Comparison of ENCODE assay signal across 1 cellular context in genomic region chr1:164735315-164736052, GRCh38.
A peak's percentile ranks its signal among the peaks of the same experiment; 100 is the strongest.
TF ChIP-seq lines count a peak whose summit lies in the region.

No MANE protein-coding gene starts in this region.

TF ChIP-seq in K562, 482 proteins besides CTCF, POLR2A, EP300 and RAD21 (continued from another document and continues in another):
- TF ChIP-seq SMAD1 (IDR thresholded peaks at IDR 0.05; ENCODE audit: low read depth, low read length, partially characterized antibody): no peak
- no peak for TF ChIP-seq ZNF589 (CRISPR knock-in tag; IDR thresholded peaks at IDR 0.05; ENCODE audit: low read depth)
- no peak for TF ChIP-seq HNRNPUL1 (IDR thresholded peaks at IDR 0.05; ENCODE audit: low read length)
- peak; percentile 23; the same call in 1 of the 2 replicates for TF ChIP-seq TCF3 (CRISPR knock-in tag; IDR thresholded peaks at IDR 0.05)
- TF ChIP-seq PCBP2 (IDR thresholded peaks at IDR 0.05; ENCODE audit: low read depth, low read length, poor library complexity, severe bottlenecking): no peak
- peak; percentile 53; the same call in 1 of the 2 replicates for TF ChIP-seq CTBP1 (IDR thresholded peaks at IDR 0.05; ENCODE audit: borderline replicate concordance)
- TF ChIP-seq ZNF644 (tag; IDR thresholded peaks at IDR 0.05; ENCODE audit: low read depth): no peak
- TF ChIP-seq PTTG1 (tag; IDR thresholded peaks at IDR 0.05; ENCODE audit: low read depth): no peak
- TF ChIP-seq, protein P1, sequence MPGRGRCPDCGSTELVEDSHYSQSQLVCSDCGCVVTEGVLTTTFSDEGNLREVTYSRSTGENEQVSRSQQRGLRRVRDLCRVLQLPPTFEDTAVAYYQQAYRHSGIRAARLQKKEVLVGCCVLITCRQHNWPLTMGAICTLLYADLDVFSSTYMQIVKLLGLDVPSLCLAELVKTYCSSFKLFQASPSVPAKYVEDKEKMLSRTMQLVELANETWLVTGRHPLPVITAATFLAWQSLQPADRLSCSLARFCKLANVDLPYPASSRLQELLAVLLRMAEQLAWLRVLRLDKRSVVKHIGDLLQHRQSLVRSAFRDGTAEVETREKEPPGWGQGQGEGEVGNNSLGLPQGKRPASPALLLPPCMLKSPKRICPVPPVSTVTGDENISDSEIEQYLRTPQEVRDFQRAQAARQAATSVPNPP (IDR thresholded peaks at IDR 0.05; ENCODE audit: borderline replicate concordance, insufficient read depth, insufficient read length): no peak
- TF ChIP-seq FOXA3 (CRISPR knock-in tag; conservative IDR thresholded peaks at IDR 0.05 in 1 of 2, IDR thresholded peaks at IDR 0.05 in 1 of 2): peak in 1 of 2 experiments; percentile 24; a peak in 1 of 4 replicates
- no peak for TF ChIP-seq ZNF444 (CRISPR knock-in tag; IDR thresholded peaks at IDR 0.05)
- TF ChIP-seq, protein P2, sequence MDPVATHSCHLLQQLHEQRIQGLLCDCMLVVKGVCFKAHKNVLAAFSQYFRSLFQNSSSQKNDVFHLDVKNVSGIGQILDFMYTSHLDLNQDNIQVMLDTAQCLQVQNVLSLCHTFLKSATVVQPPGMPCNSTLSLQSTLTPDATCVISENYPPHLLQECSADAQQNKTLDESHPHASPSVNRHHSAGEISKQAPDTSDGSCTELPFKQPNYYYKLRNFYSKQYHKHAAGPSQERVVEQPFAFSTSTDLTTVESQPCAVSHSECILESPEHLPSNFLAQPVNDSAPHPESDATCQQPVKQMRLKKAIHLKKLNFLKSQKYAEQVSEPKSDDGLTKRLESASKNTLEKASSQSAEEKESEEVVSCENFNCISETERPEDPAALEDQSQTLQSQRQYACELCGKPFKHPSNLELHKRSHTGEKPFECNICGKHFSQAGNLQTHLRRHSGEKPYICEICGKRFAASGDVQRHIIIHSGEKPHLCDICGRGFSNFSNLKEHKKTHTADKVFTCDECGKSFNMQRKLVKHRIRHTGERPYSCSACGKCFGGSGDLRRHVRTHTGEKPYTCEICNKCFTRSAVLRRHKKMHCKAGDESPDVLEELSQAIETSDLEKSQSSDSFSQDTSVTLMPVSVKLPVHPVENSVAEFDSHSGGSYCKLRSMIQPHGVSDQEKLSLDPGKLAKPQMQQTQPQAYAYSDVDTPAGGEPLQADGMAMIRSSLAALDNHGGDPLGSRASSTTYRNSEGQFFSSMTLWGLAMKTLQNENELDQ (CRISPR knock-in tag; IDR thresholded peaks at IDR 0.05; ENCODE audit: borderline replicate concordance): no peak
- TF ChIP-seq TBL1XR1 (IDR thresholded peaks at IDR 0.05; ENCODE audit: low read length in 2 of 2): no peak
- TF ChIP-seq, protein P3, sequence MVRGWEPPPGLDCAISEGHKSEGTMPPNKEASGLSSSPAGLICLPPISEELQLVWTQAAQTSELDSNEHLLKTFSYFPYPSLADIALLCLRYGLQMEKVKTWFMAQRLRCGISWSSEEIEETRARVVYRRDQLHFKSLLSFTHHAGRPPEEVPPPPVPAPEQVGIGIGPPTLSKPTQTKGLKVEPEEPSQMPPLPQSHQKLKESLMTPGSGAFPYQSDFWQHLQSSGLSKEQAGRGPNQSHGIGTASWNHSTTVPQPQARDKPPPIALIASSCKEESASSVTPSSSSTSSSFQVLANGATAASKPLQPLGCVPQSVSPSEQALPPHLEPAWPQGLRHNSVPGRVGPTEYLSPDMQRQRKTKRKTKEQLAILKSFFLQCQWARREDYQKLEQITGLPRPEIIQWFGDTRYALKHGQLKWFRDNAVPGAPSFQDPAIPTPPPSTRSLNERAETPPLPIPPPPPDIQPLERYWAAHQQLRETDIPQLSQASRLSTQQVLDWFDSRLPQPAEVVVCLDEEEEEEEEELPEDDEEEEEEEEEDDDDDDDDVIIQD (CRISPR knock-in tag; IDR thresholded peaks at IDR 0.05): no peak
- TF ChIP-seq, protein P4, sequence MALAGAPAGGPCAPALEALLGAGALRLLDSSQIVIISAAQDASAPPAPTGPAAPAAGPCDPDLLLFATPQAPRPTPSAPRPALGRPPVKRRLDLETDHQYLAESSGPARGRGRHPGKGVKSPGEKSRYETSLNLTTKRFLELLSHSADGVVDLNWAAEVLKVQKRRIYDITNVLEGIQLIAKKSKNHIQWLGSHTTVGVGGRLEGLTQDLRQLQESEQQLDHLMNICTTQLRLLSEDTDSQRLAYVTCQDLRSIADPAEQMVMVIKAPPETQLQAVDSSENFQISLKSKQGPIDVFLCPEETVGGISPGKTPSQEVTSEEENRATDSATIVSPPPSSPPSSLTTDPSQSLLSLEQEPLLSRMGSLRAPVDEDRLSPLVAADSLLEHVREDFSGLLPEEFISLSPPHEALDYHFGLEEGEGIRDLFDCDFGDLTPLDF (CRISPR knock-in tag; IDR thresholded peaks at IDR 0.05): no peak
- TF ChIP-seq CEBPB (tag; IDR thresholded peaks at IDR 0.05): no peak
- TF ChIP-seq ZNF347 (CRISPR knock-in tag; IDR thresholded peaks at IDR 0.05; ENCODE audit: low read depth): no peak
- no peak for TF ChIP-seq RBFOX2 (IDR thresholded peaks at IDR 0.05; ENCODE audit: low read depth, low read length)
- TF ChIP-seq XRCC5 (IDR thresholded peaks at IDR 0.05; ENCODE audit: low read depth, low read length): no peak
- peak; percentile 15; the same call in 1 of the 2 replicates for TF ChIP-seq SMARCE1 (IDR thresholded peaks at IDR 0.05)
- TF ChIP-seq JUND (IDR thresholded peaks at IDR 0.05; ENCODE audit: borderline replicate concordance, low read depth, low read length): no peak
- TF ChIP-seq JUND (tag; IDR thresholded peaks at IDR 0.05; ENCODE audit: borderline replicate concordance, low read depth, low read length): peak; percentile 41; the same call in 1 of the 3 replicates
- TF ChIP-seq, protein P5, sequence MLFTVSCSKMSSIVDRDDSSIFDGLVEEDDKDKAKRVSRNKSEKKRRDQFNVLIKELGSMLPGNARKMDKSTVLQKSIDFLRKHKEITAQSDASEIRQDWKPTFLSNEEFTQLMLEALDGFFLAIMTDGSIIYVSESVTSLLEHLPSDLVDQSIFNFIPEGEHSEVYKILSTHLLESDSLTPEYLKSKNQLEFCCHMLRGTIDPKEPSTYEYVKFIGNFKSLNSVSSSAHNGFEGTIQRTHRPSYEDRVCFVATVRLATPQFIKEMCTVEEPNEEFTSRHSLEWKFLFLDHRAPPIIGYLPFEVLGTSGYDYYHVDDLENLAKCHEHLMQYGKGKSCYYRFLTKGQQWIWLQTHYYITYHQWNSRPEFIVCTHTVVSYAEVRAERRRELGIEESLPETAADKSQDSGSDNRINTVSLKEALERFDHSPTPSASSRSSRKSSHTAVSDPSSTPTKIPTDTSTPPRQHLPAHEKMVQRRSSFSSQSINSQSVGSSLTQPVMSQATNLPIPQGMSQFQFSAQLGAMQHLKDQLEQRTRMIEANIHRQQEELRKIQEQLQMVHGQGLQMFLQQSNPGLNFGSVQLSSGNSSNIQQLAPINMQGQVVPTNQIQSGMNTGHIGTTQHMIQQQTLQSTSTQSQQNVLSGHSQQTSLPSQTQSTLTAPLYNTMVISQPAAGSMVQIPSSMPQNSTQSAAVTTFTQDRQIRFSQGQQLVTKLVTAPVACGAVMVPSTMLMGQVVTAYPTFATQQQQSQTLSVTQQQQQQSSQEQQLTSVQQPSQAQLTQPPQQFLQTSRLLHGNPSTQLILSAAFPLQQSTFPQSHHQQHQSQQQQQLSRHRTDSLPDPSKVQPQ (CRISPR knock-in tag; IDR thresholded peaks at IDR 0.05; ENCODE audit: borderline replicate concordance): no peak
- TF ChIP-seq EHMT2 (IDR thresholded peaks at IDR 0.05): peak; percentile 41; the same call in 1 of the 2 replicates
- TF ChIP-seq HLTF (IDR thresholded peaks at IDR 0.05): no peak
- TF ChIP-seq NRF1 (conservative IDR thresholded peaks at IDR 0.05 in 1 of 2, IDR thresholded peaks at IDR 0.05 in 1 of 2): no peak
- no peak for TF ChIP-seq HMGXB4 (CRISPR knock-in tag; IDR thresholded peaks at IDR 0.05)
- TF ChIP-seq ZNF696 (CRISPR knock-in tag; conservative IDR thresholded peaks at IDR 0.05): no peak
- no peak for TF ChIP-seq ATF3 (IDR thresholded peaks at IDR 0.05)
- no peak for TF ChIP-seq ATF3 (CRISPR knock-in tag; conservative IDR thresholded peaks at IDR 0.05)
- no peak for TF ChIP-seq PYGO2 (tag; IDR thresholded peaks at IDR 0.05)
- no peak for TF ChIP-seq CHCHD3 (CRISPR knock-in tag; IDR thresholded peaks at IDR 0.05)
- TF ChIP-seq TOE1 (IDR thresholded peaks at IDR 0.05; ENCODE audit: borderline replicate concordance): no peak
- TF ChIP-seq TOE1 (CRISPR knock-in tag; IDR thresholded peaks at IDR 0.05; ENCODE audit: borderline replicate concordance, low read depth): no peak
- TF ChIP-seq POLR2G (IDR thresholded peaks at IDR 0.05; ENCODE audit: low read depth, low read length): no peak
- no peak for TF ChIP-seq ARID1B (IDR thresholded peaks at IDR 0.05)
- TF ChIP-seq L3MBTL2 (IDR thresholded peaks at IDR 0.05): peak; percentile 84
- TF ChIP-seq TEAD4 (IDR thresholded peaks at IDR 0.05; ENCODE audit: low read length): peak; percentile 10; the same call in 1 of the 2 replicates
- no peak for TF ChIP-seq TEAD4 (CRISPR knock-in tag; IDR thresholded peaks at IDR 0.05; ENCODE audit: borderline replicate concordance)
- no peak for TF ChIP-seq RHOXF2B (CRISPR knock-in tag; conservative IDR thresholded peaks at IDR 0.05)
- no peak for TF ChIP-seq SETDB1 (IDR thresholded peaks at IDR 0.05; ENCODE audit: low read length)
- TF ChIP-seq ZKSCAN3 (CRISPR knock-in tag; IDR thresholded peaks at IDR 0.05): no peak
- TF ChIP-seq RFX1 (IDR thresholded peaks at IDR 0.05): no peak
- no peak for TF ChIP-seq HNRNPL (IDR thresholded peaks at IDR 0.05; ENCODE audit: low read depth, low read length)
- no peak for TF ChIP-seq ZNF121 (CRISPR knock-in tag; conservative IDR thresholded peaks at IDR 0.05)
- TF ChIP-seq, protein P6, sequence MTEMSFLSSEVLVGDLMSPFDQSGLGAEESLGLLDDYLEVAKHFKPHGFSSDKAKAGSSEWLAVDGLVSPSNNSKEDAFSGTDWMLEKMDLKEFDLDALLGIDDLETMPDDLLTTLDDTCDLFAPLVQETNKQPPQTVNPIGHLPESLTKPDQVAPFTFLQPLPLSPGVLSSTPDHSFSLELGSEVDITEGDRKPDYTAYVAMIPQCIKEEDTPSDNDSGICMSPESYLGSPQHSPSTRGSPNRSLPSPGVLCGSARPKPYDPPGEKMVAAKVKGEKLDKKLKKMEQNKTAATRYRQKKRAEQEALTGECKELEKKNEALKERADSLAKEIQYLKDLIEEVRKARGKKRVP (CRISPR knock-in tag; IDR thresholded peaks at IDR 0.05): no peak
- TF ChIP-seq RFX7 (CRISPR knock-in tag; IDR thresholded peaks at IDR 0.05): no peak
- no peak for TF ChIP-seq ZNF740 (CRISPR knock-in tag; IDR thresholded peaks at IDR 0.05)
- no peak for TF ChIP-seq ZNF740 (tag; IDR thresholded peaks at IDR 0.05)
- no peak for TF ChIP-seq SRF (CRISPR knock-in tag; IDR thresholded peaks at IDR 0.05)
- TF ChIP-seq ILF3 (IDR thresholded peaks at IDR 0.05; ENCODE audit: borderline replicate concordance): no peak
- TF ChIP-seq PHF21A (IDR thresholded peaks at IDR 0.05; ENCODE audit: borderline replicate concordance, low read depth): no peak
- no peak for TF ChIP-seq ZNF707 (CRISPR knock-in tag; conservative IDR thresholded peaks at IDR 0.05)
- TF ChIP-seq, protein P7, sequence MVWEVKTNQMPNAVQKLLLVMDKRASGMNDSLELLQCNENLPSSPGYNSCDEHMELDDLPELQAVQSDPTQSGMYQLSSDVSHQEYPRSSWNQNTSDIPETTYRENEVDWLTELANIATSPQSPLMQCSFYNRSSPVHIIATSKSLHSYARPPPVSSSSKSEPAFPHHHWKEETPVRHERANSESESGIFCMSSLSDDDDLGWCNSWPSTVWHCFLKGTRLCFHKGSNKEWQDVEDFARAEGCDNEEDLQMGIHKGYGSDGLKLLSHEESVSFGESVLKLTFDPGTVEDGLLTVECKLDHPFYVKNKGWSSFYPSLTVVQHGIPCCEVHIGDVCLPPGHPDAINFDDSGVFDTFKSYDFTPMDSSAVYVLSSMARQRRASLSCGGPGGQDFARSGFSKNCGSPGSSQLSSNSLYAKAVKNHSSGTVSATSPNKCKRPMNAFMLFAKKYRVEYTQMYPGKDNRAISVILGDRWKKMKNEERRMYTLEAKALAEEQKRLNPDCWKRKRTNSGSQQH (CRISPR knock-in tag; IDR thresholded peaks at IDR 0.05): no peak
- TF ChIP-seq, protein P8, sequence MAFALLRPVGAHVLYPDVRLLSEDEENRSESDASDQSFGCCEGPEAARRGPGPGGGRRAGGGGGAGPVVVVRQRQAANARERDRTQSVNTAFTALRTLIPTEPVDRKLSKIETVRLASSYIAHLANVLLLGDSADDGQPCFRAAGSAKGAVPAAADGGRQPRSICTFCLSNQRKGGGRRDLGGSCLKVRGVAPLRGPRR (CRISPR knock-in tag; IDR thresholded peaks at IDR 0.05): no peak
- no peak for TF ChIP-seq STAG1 (CRISPR knock-in tag; IDR thresholded peaks at IDR 0.05; ENCODE audit: borderline replicate concordance)
- TF ChIP-seq SREBF2 (CRISPR knock-in tag; IDR thresholded peaks at IDR 0.05): no peak
